In genomic region chr11:235180-235997, GRCh38 we compare ENCODE assay signal across 6 cellular contexts. TPM values are rescaled to one million over a fixed set of nuclear protein-coding genes. Genes with fewer than 3 reads are reported as not detected.
A peak's percentile ranks its signal among the peaks of the same experiment; 100 is the strongest.
DNase-seq lines count a peak whose midpoint lies in the region; ATAC-seq, FAIRE-seq and TF ChIP-seq lines count a peak whose summit lies in the region.

No MANE protein-coding gene starts in this region.

- peaks cover 0 to 44% (median 4%) of the 10 kb centered on the region in 3 donors for H3K36me3 Mint-ChIP-seq in CD8-positive, alpha-beta memory T cell
- H3K36me3 Mint-ChIP-seq in brain = peaks cover 17% of the 10 kb centered on the region
- peaks cover 10% of the 10 kb centered on the region for H3K36me3 Mint-ChIP-seq in nephron progenitor cell (ENCODE audit: low read depth)

- peak overlapping the region; percentile 83 to 99 (median 96) for H3K4me3 Mint-ChIP-seq in CD8-positive, alpha-beta memory T cell
- H3K4me3 Mint-ChIP-seq in brain (peak overlapping the region; percentile 90 to 97 (median 94)), nephron progenitor cell (peak overlapping the region; percentile 95)

- H3K27me3 Mint-ChIP-seq in CD8-positive, alpha-beta memory T cell = peaks cover 0 to 4% of the 10 kb centered on the region in 2 donors
- H3K27me3 Mint-ChIP-seq in brain = no peaks in the 10 kb centered on the region
- no peaks in the 10 kb centered on the region for H3K27me3 Mint-ChIP-seq in nephron progenitor cell (ENCODE audit: low read depth, poor library complexity)

- DNase-seq in CD8-positive, alpha-beta memory T cell = peak in 3 of 5 donors; percentile 70 to 89 (median 81)
- DNase-seq in HL-60 (ENCODE audit: low read depth in 1 of 2, low spot score in 1 of 2) = no peak
- DNase-seq in nephron progenitor cell = no peak
- no peak for DNase-seq in GM12891 (ENCODE audit: insufficient read length, low spot score)

- H3K36me3 ChIP-seq in CD8-positive, alpha-beta memory T cell (ENCODE audit: insufficient read depth, low read length) = peaks cover 4% of the 10 kb centered on the region

- peaks cover 24% of the 10 kb centered on the region for H3K4me1 ChIP-seq in CD8-positive, alpha-beta memory T cell (ENCODE audit: insufficient read depth, low read length)

- H3K27ac ChIP-seq in CD8-positive, alpha-beta memory T cell (ENCODE audit: low read depth, low read length) = peak overlapping the region; percentile 69
- peak overlapping the region; percentile 96 for H3K27ac ChIP-seq in HL-60 (replicated peaks)

- TF ChIP-seq POLR2A in GM12891 (IDR thresholded peaks at IDR 0.05; ENCODE audit: low read depth, low read length) = no peak

- no peaks in the 10 kb centered on the region for H3K27me3 ChIP-seq in CD8-positive, alpha-beta memory T cell (ENCODE audit: insufficient read depth, low read length, poor library complexity, severe bottlenecking)
- no peaks in the 10 kb centered on the region for H3K27me3 ChIP-seq in HL-60 (ENCODE audit: insufficient read depth, poor library complexity, severe bottlenecking)

- peaks cover 32 to 59% (median 41%) of the 10 kb centered on the region in 3 donors for H3K4me1 Mint-ChIP-seq in CD8-positive, alpha-beta memory T cell
- peaks cover 33% of the 10 kb centered on the region for H3K4me1 Mint-ChIP-seq in brain
- H3K4me1 Mint-ChIP-seq in nephron progenitor cell = peaks cover 28% of the 10 kb centered on the region

- peak overlapping the region; percentile 74 to 99 (median 97) for H3K27ac Mint-ChIP-seq in CD8-positive, alpha-beta memory T cell
- H3K27ac Mint-ChIP-seq in brain (peak overlapping the region; percentile 77 to 99 (median 95)), nephron progenitor cell (peak overlapping the region; percentile 89)

- CTCF ChIA-PET in CD8-positive, alpha-beta memory T cell (lab: Charles Lee) = interaction anchor here (0.6 to 1.6 kb wide), 3 partner anchors 24 to 81 kb away, joined by 3 to 4 read pairs (median 3); no protein-coding TSS in a partner anchor

- no peaks in the 10 kb centered on the region for H3K9me3 ChIP-seq in CD8-positive, alpha-beta memory T cell (ENCODE audit: low read length)

- ATAC-seq in HG02763 (IDR thresholded peaks at IDR 0.05; ENCODE audit: unreplicated experiment) = no peak

- peak overlapping the region; percentile 69 for H3K4me3 ChIP-seq in CD8-positive, alpha-beta memory T cell (ENCODE audit: low read length)
- peak overlapping the region; percentile 48 for H3K4me3 ChIP-seq in HL-60 (replicated peaks; ENCODE audit: insufficient read depth, low read length)

- FAIRE-seq in GM12891 (lab: Jason Lieb, UNC) = no peak

- no peak for TF ChIP-seq CTCF in HL-60 (IDR thresholded peaks at IDR 0.05; ENCODE audit: insufficient read depth, low read length)
- TF ChIP-seq CTCF in brain (conservative IDR thresholded peaks at IDR 0.05) = no peak
- TF ChIP-seq CTCF in nephron progenitor cell (IDR thresholded peaks at IDR 0.05) = no peak

- POLR2A ChIA-PET in CD8-positive, alpha-beta memory T cell (lab: Charles Lee) = interaction anchor here (1.6 kb wide), 1 partner anchor 29 kb away, joined by 8 read pairs; the partner anchor contains the start of genes BET1L and RIC8A

- no peaks in the 10 kb centered on the region for H3K9me3 Mint-ChIP-seq in CD8-positive, alpha-beta memory T cell
- H3K9me3 Mint-ChIP-seq in brain (no peaks in the 10 kb centered on the region), nephron progenitor cell (no peaks in the 10 kb centered on the region)

TF ChIP-seq in GM12891, 5 proteins besides CTCF, POLR2A, EP300 and RAD21:
- TF ChIP-seq POLR2AphosphoS5 (IDR thresholded peaks at IDR 0.05; ENCODE audit: low read depth, low read length) = no peak
- TF ChIP-seq POU2F2 (IDR thresholded peaks at IDR 0.05; ENCODE audit: low read depth, low read length) = no peak
- no peak for TF ChIP-seq SPI1 (IDR thresholded peaks at IDR 0.05; ENCODE audit: low read depth, low read length)
- no peak for TF ChIP-seq PAX5 (IDR thresholded peaks at IDR 0.05; ENCODE audit: insufficient read depth, low read length, severe bottlenecking)
- no peak for TF ChIP-seq TAF1 (IDR thresholded peaks at IDR 0.05; ENCODE audit: low read depth, low read length)

RNA-seq across cellular contexts. Expression of gene SIRT3, which starts 0.8 kb away (rescaled TPM):
- 10 to 100 TPM; 13.6 to 14.8 TPM for total RNA-seq in CD8-positive, alpha-beta memory T cell
- polyA plus RNA-seq in CD8-positive, alpha-beta memory T cell = 12.2 TPM
- 17.3 TPM for polyA plus RNA-seq in brain (ENCODE audit: insufficient read depth, low read depth, low replicate concordance)
- polyA plus RNA-seq in GM12891 (2012; ENCODE audit: low read depth, missing spikeins) = 17.3 TPM

RNA-seq across cellular contexts. Expression of gene PSMD13, which starts 1.4 kb away (rescaled TPM):
- total RNA-seq in CD8-positive, alpha-beta memory T cell = 100 to 1,000 TPM; 235 to 237 TPM
- 218 TPM for polyA plus RNA-seq in CD8-positive, alpha-beta memory T cell
- polyA plus RNA-seq in brain (ENCODE audit: insufficient read depth, low read depth, low replicate concordance) = 86.5 TPM
- polyA plus RNA-seq in GM12891 (2012; ENCODE audit: low read depth, missing spikeins) = 125 TPM

RNA-seq across cellular contexts. Expression of gene RIC8A, which starts 27.9 kb away (rescaled TPM):
- total RNA-seq in CD8-positive, alpha-beta memory T cell = 100 to 1,000 TPM; 137 to 139 TPM
- 103 TPM for polyA plus RNA-seq in CD8-positive, alpha-beta memory T cell
- polyA plus RNA-seq in brain (ENCODE audit: insufficient read depth, low read depth, low replicate concordance) = 58.4 TPM
- 55.0 TPM for polyA plus RNA-seq in GM12891 (2012; ENCODE audit: low read depth, missing spikeins)

RNA-seq across cellular contexts. Expression of gene BET1L, which starts 28.2 kb away (rescaled TPM):
- 10 to 100 TPM; 36.1 to 38.5 TPM for total RNA-seq in CD8-positive, alpha-beta memory T cell
- polyA plus RNA-seq in CD8-positive, alpha-beta memory T cell = 60.4 TPM
- polyA plus RNA-seq in brain (ENCODE audit: insufficient read depth, low read depth, low replicate concordance) = 23.8 TPM
- 31.1 TPM for polyA plus RNA-seq in GM12891 (2012; ENCODE audit: low read depth, missing spikeins)

RNA-seq across cellular contexts. Expression of gene SCGB1C1, which starts 42.5 kb away (rescaled TPM):
- not detected for total RNA-seq in CD8-positive, alpha-beta memory T cell
- polyA plus RNA-seq in CD8-positive, alpha-beta memory T cell = not detected
- polyA plus RNA-seq in brain (ENCODE audit: insufficient read depth, low read depth, low replicate concordance) = not detected
- polyA plus RNA-seq in GM12891 (2012; ENCODE audit: low read depth, missing spikeins) = not detected

Comparison
In these comparisons a context has a peak if more than half of its experiments do, and no peak if none do; other contexts are left out.
1. DNase-seq: peak in CD8-positive, alpha-beta memory T cell (3 of 5); none in HL-60 (0 of 2), nephron progenitor cell (single experiment) and GM12891 (single experiment).
2. Peak in every context shown above with its lines, with median percentiles within 50 percentile points of each other: H3K27ac Mint-ChIP-seq and H3K4me3 Mint-ChIP-seq.